ENCODE assay signal across 1 cellular context in the genomic region with DNA sequence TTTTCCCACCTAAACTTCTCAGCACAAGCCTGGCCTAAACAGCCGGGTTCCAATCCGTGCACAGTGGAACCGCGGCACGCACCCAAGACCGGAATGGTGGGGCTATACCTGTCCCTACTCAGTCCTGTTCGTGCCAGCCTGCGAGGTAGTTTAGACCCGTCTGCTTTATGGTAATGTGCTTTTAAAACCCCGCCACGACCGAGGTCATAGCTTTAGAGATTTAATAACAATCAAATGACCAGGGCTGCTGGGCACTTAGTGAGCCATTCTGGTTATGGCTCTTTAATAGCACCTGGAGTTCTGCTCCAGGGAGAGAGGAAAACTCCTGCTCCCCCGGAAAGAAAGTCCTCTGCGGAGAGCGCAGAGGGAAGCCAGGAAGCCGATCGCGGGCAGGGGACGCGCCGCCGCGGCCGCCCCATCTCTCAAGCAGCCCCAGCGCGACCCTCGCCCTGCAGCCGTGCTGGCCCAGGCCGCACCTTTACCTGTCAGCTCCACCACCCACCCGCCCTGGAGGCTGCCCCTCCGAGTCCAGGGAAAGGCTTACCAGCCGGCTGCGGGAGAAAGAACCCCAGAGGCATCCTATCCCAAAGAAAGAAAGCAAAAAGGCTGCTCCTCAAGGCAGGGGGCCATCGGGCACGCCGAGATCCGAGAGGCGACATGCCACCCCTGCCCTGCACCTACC.
TF ChIP-seq lines count a peak whose summit lies in the region.

No MANE protein-coding gene starts in this region.

TF ChIP-seq in K562, 482 proteins besides CTCF, POLR2A, EP300 and RAD21 (continued from another document and continues in another):
- TF ChIP-seq THRAP3 (IDR thresholded peaks at IDR 0.05; ENCODE audit: borderline replicate concordance) (no peak), MCM3 (IDR thresholded peaks at IDR 0.05) (no peak), BRD4 (IDR thresholded peaks at IDR 0.05) (0 out of 2 replicates have a peak, but pooled peaks have one; percentile 17), ETV1 (tag; conservative IDR thresholded peaks at IDR 0.05; ENCODE audit: low read depth) (no peak), ZNF41 (CRISPR knock-in tag; conservative IDR thresholded peaks at IDR 0.05) (no peak), CREM (IDR thresholded peaks at IDR 0.05; ENCODE audit: low read depth) (no peak), U2AF2 (optimal IDR thresholded peaks at IDR 0.05; ENCODE audit: low read depth, low read length) (no peak), SRSF3 (IDR thresholded peaks at IDR 0.05; ENCODE audit: insufficient read depth, low read length) (no peak), NR2F6 (CRISPR knock-in tag; IDR thresholded peaks at IDR 0.05) (no peak), ZSCAN29 (IDR thresholded peaks at IDR 0.05) (0 out of 2 replicates have a peak, but pooled peaks have one; percentile 40), GABPB2 (CRISPR knock-in tag; conservative IDR thresholded peaks at IDR 0.05) (no peak), ZNF165 (CRISPR knock-in tag; IDR thresholded peaks at IDR 0.05; ENCODE audit: borderline replicate concordance) (no peak), SREBF2 (CRISPR knock-in tag; IDR thresholded peaks at IDR 0.05) (no peak), ZNF324 (CRISPR knock-in tag; IDR thresholded peaks at IDR 0.05) (no peak), ZNF12 (CRISPR knock-in tag; IDR thresholded peaks at IDR 0.05) (0 out of 2 replicates have a peak, but pooled peaks have one; percentile 5), SIX5 (IDR thresholded peaks at IDR 0.05; ENCODE audit: borderline replicate concordance in 1 of 2, insufficient read depth in 1 of 2, low read depth in 1 of 2, low read length in 2 of 2) (no peak), GABPB1 (CRISPR knock-in tag; IDR thresholded peaks at IDR 0.05) (no peak), NONO (IDR thresholded peaks at IDR 0.05; ENCODE audit: low read depth in 2 of 2, low read length in 1 of 2) (no peak), TRIM24 (IDR thresholded peaks at IDR 0.05) (0 out of 4 replicates have a peak, but pooled peaks of 1 of the 2 experiments have one; percentile 3), TEAD4 (IDR thresholded peaks at IDR 0.05; ENCODE audit: low read length) (no peak), TEAD4 (CRISPR knock-in tag; IDR thresholded peaks at IDR 0.05; ENCODE audit: borderline replicate concordance) (no peak), PHF20 (IDR thresholded peaks at IDR 0.05; ENCODE audit: partially characterized antibody) (no peak), KHSRP (IDR thresholded peaks at IDR 0.05) (no peak), NFATC3 (IDR thresholded peaks at IDR 0.05) (no peak), ZNF695 (CRISPR knock-in tag; IDR thresholded peaks at IDR 0.05) (no peak), MTA3 (IDR thresholded peaks at IDR 0.05; ENCODE audit: borderline replicate concordance) (no peak), ZNF766 (CRISPR knock-in tag; conservative IDR thresholded peaks at IDR 0.05) (no peak), POLR2AphosphoS5 (IDR thresholded peaks at IDR 0.05; ENCODE audit: control insufficient read depth, insufficient read depth, low read depth, low read length) (no peak), SMARCA4 (IDR thresholded peaks at IDR 0.05) (no peak), SMAD2 (IDR thresholded peaks at IDR 0.05; ENCODE audit: low read depth, low read length) (no peak), MAFK (IDR thresholded peaks at IDR 0.05; ENCODE audit: low read length) (no peak), ZEB2 (IDR thresholded peaks at IDR 0.05) (0 out of 2 replicates have a peak, but pooled peaks have one; percentile 14), POLR2G (IDR thresholded peaks at IDR 0.05; ENCODE audit: low read depth, low read length) (no peak), SUPT5H (IDR thresholded peaks at IDR 0.05) (no peak), EZH2 (IDR thresholded peaks at IDR 0.05; ENCODE audit: borderline replicate concordance, low read depth, low read length) (no peak), NCOA2 (IDR thresholded peaks at IDR 0.05; ENCODE audit: partially characterized antibody in 2 of 2) (no peak), PML (IDR thresholded peaks at IDR 0.05; ENCODE audit: low read length) (no peak), RBBP5 (IDR thresholded peaks at IDR 0.05; ENCODE audit: borderline replicate concordance, insufficient read depth, low read length, poor library complexity, severe bottlenecking) (peak; percentile 95), RBM15 (IDR thresholded peaks at IDR 0.05; ENCODE audit: insufficient read depth, low read length) (no peak), KLF10 (CRISPR knock-in tag; IDR thresholded peaks at IDR 0.05) (no peak), RBM25 (IDR thresholded peaks at IDR 0.05; ENCODE audit: low read depth, low read length, severe bottlenecking) (no peak), XRCC4 (IDR thresholded peaks at IDR 0.05; ENCODE audit: extremely low read depth, insufficient read depth, insufficient read length) (no peak), ZFX (CRISPR knock-in tag; IDR thresholded peaks at IDR 0.05) (0 out of 2 replicates have a peak, but pooled peaks have one; percentile 20), ELF1 (tag; IDR thresholded peaks at IDR 0.05) (no peak), TRIM28 (IDR thresholded peaks at IDR 0.05) (no peak), POU5F1 (IDR thresholded peaks at IDR 0.05; ENCODE audit: borderline replicate concordance, low read depth, low read length, partially characterized antibody) (no peak), HDAC3 (IDR thresholded peaks at IDR 0.05; ENCODE audit: borderline replicate concordance, partially characterized antibody) (no peak), E2F3 (CRISPR knock-in tag; IDR thresholded peaks at IDR 0.05) (no peak), ZNF780A (CRISPR knock-in tag; IDR thresholded peaks at IDR 0.05) (no peak), NFIX (CRISPR knock-in tag; IDR thresholded peaks at IDR 0.05; ENCODE audit: low read depth) (no peak)
- TF ChIP-seq, protein P1, sequence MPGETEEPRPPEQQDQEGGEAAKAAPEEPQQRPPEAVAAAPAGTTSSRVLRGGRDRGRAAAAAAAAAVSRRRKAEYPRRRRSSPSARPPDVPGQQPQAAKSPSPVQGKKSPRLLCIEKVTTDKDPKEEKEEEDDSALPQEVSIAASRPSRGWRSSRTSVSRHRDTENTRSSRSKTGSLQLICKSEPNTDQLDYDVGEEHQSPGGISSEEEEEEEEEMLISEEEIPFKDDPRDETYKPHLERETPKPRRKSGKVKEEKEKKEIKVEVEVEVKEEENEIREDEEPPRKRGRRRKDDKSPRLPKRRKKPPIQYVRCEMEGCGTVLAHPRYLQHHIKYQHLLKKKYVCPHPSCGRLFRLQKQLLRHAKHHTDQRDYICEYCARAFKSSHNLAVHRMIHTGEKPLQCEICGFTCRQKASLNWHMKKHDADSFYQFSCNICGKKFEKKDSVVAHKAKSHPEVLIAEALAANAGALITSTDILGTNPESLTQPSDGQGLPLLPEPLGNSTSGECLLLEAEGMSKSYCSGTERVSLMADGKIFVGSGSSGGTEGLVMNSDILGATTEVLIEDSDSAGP (CRISPR knock-in tag; IDR thresholded peaks at IDR 0.05): no peak
- TF ChIP-seq, protein P2, sequence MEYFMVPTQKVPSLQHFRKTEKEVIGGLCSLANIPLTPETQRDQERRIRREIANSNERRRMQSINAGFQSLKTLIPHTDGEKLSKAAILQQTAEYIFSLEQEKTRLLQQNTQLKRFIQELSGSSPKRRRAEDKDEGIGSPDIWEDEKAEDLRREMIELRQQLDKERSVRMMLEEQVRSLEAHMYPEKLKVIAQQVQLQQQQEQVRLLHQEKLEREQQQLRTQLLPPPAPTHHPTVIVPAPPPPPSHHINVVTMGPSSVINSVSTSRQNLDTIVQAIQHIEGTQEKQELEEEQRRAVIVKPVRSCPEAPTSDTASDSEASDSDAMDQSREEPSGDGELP (CRISPR knock-in tag; IDR thresholded peaks at IDR 0.05; ENCODE audit: borderline replicate concordance): no peak
- TF ChIP-seq, protein P3, sequence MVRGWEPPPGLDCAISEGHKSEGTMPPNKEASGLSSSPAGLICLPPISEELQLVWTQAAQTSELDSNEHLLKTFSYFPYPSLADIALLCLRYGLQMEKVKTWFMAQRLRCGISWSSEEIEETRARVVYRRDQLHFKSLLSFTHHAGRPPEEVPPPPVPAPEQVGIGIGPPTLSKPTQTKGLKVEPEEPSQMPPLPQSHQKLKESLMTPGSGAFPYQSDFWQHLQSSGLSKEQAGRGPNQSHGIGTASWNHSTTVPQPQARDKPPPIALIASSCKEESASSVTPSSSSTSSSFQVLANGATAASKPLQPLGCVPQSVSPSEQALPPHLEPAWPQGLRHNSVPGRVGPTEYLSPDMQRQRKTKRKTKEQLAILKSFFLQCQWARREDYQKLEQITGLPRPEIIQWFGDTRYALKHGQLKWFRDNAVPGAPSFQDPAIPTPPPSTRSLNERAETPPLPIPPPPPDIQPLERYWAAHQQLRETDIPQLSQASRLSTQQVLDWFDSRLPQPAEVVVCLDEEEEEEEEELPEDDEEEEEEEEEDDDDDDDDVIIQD (CRISPR knock-in tag; IDR thresholded peaks at IDR 0.05): no peak
- TF ChIP-seq, protein P4, sequence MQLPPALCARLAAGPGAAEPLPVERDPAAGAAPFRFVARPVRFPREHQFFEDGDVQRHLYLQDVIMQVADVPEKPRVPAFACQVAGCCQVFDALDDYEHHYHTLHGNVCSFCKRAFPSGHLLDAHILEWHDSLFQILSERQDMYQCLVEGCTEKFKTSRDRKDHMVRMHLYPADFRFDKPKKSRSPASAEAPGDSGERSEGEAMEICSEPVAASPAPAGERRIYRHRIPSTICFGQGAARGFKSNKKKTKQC (CRISPR knock-in tag; IDR thresholded peaks at IDR 0.05): no peak
- TF ChIP-seq, protein P5, sequence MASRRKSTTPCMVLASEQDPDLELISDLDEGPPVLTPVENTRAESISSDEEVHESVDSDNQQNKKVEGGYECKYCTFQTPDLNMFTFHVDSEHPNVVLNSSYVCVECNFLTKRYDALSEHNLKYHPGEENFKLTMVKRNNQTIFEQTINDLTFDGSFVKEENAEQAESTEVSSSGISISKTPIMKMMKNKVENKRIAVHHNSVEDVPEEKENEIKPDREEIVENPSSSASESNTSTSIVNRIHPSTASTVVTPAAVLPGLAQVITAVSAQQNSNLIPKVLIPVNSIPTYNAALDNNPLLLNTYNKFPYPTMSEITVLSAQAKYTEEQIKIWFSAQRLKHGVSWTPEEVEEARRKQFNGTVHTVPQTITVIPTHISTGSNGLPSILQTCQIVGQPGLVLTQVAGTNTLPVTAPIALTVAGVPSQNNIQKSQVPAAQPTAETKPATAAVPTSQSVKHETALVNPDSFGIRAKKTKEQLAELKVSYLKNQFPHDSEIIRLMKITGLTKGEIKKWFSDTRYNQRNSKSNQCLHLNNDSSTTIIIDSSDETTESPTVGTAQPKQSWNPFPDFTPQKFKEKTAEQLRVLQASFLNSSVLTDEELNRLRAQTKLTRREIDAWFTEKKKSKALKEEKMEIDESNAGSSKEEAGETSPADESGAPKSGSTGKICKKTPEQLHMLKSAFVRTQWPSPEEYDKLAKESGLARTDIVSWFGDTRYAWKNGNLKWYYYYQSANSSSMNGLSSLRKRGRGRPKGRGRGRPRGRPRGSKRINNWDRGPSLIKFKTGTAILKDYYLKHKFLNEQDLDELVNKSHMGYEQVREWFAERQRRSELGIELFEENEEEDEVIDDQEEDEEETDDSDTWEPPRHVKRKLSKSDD (conservative IDR thresholded peaks at IDR 0.05; ENCODE audit: low read length): no peak
- TF ChIP-seq, protein P6, sequence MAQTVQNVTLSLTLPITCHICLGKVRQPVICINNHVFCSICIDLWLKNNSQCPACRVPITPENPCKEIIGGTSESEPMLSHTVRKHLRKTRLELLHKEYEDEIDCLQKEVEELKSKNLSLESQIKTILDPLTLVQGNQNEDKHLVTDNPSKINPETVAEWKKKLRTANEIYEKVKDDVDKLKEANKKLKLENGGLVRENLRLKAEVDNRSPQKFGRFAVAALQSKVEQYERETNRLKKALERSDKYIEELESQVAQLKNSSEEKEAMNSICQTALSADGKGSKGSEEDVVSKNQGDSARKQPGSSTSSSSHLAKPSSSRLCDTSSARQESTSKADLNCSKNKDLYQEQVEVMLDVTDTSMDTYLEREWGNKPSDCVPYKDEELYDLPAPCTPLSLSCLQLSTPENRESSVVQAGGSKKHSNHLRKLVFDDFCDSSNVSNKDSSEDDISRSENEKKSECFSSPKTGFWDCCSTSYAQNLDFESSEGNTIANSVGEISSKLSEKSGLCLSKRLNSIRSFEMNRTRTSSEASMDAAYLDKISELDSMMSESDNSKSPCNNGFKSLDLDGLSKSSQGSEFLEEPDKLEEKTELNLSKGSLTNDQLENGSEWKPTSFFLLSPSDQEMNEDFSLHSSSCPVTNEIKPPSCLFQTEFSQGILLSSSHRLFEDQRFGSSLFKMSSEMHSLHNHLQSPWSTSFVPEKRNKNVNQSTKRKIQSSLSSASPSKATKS (CRISPR knock-in tag; IDR thresholded peaks at IDR 0.05): no peak
- TF ChIP-seq, protein P7, sequence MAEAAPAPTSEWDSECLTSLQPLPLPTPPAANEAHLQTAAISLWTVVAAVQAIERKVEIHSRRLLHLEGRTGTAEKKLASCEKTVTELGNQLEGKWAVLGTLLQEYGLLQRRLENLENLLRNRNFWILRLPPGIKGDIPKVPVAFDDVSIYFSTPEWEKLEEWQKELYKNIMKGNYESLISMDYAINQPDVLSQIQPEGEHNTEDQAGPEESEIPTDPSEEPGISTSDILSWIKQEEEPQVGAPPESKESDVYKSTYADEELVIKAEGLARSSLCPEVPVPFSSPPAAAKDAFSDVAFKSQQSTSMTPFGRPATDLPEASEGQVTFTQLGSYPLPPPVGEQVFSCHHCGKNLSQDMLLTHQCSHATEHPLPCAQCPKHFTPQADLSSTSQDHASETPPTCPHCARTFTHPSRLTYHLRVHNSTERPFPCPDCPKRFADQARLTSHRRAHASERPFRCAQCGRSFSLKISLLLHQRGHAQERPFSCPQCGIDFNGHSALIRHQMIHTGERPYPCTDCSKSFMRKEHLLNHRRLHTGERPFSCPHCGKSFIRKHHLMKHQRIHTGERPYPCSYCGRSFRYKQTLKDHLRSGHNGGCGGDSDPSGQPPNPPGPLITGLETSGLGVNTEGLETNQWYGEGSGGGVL (CRISPR knock-in tag; IDR thresholded peaks at IDR 0.05): no peak
- TF ChIP-seq, protein P8, sequence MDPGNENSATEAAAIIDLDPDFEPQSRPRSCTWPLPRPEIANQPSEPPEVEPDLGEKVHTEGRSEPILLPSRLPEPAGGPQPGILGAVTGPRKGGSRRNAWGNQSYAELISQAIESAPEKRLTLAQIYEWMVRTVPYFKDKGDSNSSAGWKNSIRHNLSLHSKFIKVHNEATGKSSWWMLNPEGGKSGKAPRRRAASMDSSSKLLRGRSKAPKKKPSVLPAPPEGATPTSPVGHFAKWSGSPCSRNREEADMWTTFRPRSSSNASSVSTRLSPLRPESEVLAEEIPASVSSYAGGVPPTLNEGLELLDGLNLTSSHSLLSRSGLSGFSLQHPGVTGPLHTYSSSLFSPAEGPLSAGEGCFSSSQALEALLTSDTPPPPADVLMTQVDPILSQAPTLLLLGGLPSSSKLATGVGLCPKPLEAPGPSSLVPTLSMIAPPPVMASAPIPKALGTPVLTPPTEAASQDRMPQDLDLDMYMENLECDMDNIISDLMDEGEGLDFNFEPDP (CRISPR knock-in tag; IDR thresholded peaks at IDR 0.05): no peak
- TF ChIP-seq, protein P9, sequence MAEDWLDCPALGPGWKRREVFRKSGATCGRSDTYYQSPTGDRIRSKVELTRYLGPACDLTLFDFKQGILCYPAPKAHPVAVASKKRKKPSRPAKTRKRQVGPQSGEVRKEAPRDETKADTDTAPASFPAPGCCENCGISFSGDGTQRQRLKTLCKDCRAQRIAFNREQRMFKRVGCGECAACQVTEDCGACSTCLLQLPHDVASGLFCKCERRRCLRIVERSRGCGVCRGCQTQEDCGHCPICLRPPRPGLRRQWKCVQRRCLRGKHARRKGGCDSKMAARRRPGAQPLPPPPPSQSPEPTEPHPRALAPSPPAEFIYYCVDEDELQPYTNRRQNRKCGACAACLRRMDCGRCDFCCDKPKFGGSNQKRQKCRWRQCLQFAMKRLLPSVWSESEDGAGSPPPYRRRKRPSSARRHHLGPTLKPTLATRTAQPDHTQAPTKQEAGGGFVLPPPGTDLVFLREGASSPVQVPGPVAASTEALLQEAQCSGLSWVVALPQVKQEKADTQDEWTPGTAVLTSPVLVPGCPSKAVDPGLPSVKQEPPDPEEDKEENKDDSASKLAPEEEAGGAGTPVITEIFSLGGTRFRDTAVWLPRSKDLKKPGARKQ (CRISPR knock-in tag; IDR thresholded peaks at IDR 0.05): no peak
